In the genomic region with DNA sequence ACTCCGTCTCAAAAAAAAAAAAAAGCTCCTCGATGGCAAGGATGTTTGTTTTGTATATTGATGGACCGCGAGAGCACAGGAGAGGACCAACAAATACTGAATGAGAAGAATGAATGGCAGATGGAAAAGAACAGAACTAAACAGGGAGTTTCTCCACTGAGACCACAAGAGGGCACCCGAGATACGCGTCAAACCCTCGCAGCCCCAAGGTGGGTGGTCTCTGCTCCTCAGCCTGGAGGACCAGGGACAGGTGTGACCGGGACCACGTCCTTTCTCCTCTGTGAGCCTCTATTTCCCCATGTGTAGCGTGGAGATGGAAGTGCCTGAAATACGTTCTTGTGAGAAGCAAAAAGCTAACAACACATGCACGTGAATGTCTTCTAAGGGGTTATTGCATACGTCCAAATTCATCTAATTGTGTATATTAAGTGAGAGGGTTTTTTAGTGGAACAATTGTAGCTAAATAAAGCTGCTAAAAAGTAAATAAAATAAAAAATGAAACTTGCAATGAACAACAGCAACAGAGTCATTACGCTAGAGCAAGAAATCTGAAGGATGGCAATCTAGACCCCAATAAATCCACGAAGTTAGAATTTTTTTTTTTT, we compare ENCODE assay signal across 8 cellular contexts. TPM values are rescaled to one million over a fixed set of nuclear protein-coding genes. Genes with fewer than 3 reads are reported as not detected.
A peak's percentile ranks its signal among the peaks of the same experiment; 100 is the strongest.
DNase-seq lines count a peak whose midpoint lies in the region; ATAC-seq and TF ChIP-seq lines count a peak whose summit lies in the region.

No MANE protein-coding gene starts in this region.

- ATAC-seq in GM19035 (IDR thresholded peaks at IDR 0.05; ENCODE audit: unreplicated experiment) (no peak), HG02610 (IDR thresholded peaks at IDR 0.05; ENCODE audit: unreplicated experiment) (no peak)

- no peak overlapping the region for H3K27ac ChIP-seq in adrenal gland

- DNase-seq in COLO668 (lab: John Stamatoyannopoulos, UW; ENCODE audit: unreplicated experiment), result peak; percentile 21
- peak; percentile 60 for DNase-seq in GM20000 (ENCODE audit: low spot score)
- DNase-seq in NCI-H82 (lab: John Stamatoyannopoulos, UW), result peak; percentile 79
- DNase-seq in adrenal gland, result peak in 3 of 7 donors; percentile 12 to 40 (median 14)
- peak; percentile 61 for DNase-seq in iPS DF 19.7 (ENCODE audit: low read depth, low spot score)
- peak; percentile 59 for DNase-seq in stimulated activated CD8-positive, alpha-beta memory T cell treated with anti-CD3 and anti-CD28 coated beads, Interleukin-4, amount 100 ng/mL, for 48 hours

- 10 to 12% (median 11%) methylated on average over 16 of the region's 16 CpGs for WGBS in adrenal gland, 4 donors

- no peaks in the 10 kb centered on the region for H3K27me3 ChIP-seq in adrenal gland

- H3K4me3 ChIP-seq in adrenal gland, result no peak overlapping the region

- TF ChIP-seq CTCF in GM20000 (IDR thresholded peaks at IDR 0.05; ENCODE audit: extremely low read depth, missing control alignments) (peak; percentile 66), adrenal gland (IDR thresholded peaks at IDR 0.05) (peak; percentile 15 to 60 (median 46))

- intact Hi-C loops in adrenal gland (cut with DNase I), result loop anchor here in 1 of 2 donors (10.0 kb wide), 1 partner anchor 193 kb away; no protein-coding TSS in a partner anchor

- no peaks in the 10 kb centered on the region for H3K36me3 ChIP-seq in adrenal gland (replicated peaks in 1 of 2)

- H3K4me1 ChIP-seq in adrenal gland (replicated peaks in 1 of 2), result no peaks in the 10 kb centered on the region

- H3K9me3 ChIP-seq in adrenal gland (replicated peaks in 1 of 3), result no peaks in the 10 kb centered on the region

- TF ChIP-seq POLR2A in adrenal gland (IDR thresholded peaks at IDR 0.05), result no peak

RNA-seq across cellular contexts. Expression of gene CDC42EP5, which starts 8.3 kb away (rescaled TPM):
- total RNA-seq in adrenal gland, result 10 to 100 TPM in 7 of 8 donors, 1 to 10 TPM in 1; 9.7 to 27.9 (median 15.7) TPM
- polyA plus RNA-seq in adrenal gland, result 10 to 100 TPM in 2 of 3 donors, under 1 TPM in 1; 0.44 to 36.0 (median 16.5) TPM

RNA-seq across cellular contexts. Expression of gene LENG9, which starts 17.9 kb away (rescaled TPM):
- total RNA-seq in adrenal gland, result 10 to 100 TPM in 2 of 8 donors, 1 to 10 TPM in 6; 6.3 to 15.3 (median 8.6) TPM
- 1 to 10 TPM; 1.3 to 4.2 (median 3.1) TPM for polyA plus RNA-seq in adrenal gland

RNA-seq across cellular contexts. Expression of gene LAIR2, which starts 21.2 kb away (rescaled TPM):
- total RNA-seq in adrenal gland, result 1 to 10 TPM in 1 of 8 donors, under 1 TPM in 1, not detected in 6; 0.91 to 1.4 TPM
- polyA plus RNA-seq in adrenal gland, result not detected

RNA-seq across cellular contexts. Expression of gene LENG8, which starts 32.4 kb away (rescaled TPM):
- 100 to 1,000 TPM in 4 of 8 donors, 10 to 100 TPM in 4; 33.6 to 207 (median 90.8) TPM for total RNA-seq in adrenal gland
- 100 to 1,000 TPM in 2 of 3 donors, 10 to 100 TPM in 1; 17.4 to 725 (median 247) TPM for polyA plus RNA-seq in adrenal gland
